ENCODE assay signal across 8 cellular contexts in the genomic region with DNA sequence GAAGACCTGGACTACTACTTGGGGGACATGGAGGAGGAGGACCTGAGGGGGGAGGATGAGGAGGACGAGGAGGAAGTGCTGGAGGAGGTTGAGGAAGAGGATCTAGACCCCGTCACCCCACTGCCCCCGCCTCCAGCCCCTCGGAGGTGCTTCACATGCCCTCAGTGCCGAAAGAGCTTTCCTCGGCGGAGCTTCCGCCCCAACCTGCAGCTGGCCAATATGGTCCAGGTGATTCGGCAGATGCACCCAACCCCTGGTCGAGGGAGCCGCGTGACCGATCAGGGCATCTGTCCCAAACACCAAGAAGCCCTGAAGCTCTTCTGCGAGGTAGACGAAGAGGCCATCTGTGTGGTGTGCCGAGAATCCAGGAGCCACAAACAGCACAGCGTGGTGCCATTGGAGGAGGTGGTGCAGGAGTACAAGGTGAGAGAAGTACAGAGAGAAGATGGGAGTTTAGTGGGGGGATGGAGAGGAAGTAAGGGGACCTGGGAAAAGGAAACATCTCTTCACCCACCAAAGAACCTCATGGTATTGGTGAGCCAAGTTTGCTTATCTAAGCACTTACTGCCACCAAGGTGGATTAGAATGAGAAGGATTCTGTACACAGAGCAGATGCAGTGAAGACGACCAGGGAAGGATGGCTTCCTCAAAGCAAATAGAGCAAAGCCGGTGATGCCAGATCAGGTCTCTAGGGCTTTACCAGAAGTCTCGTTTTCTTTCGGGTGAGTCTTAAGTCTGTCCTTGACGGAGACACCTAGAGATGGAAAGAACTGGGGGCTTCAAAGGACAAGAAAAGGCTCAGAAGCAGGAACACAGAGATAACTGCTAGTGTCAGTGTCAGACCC. TPM values are rescaled to one million over a fixed set of nuclear protein-coding genes. Genes with fewer than 3 reads are reported as not detected.
A peak's percentile ranks its signal among the peaks of the same experiment; 100 is the strongest.
DNase-seq lines count a peak whose midpoint lies in the region; ATAC-seq and TF ChIP-seq lines count a peak whose summit lies in the region.

No MANE protein-coding gene starts in this region.

- CTCF ChIA-PET in activated B cell treated with CpG ODN at 0.5 μM for 24 hours (lab: Charles Lee) = interaction anchor here (1.1 to 1.6 kb wide), 3 partner anchors 19 to 37 kb away, joined by 3 to 7 read pairs (median 3); a partner anchor contains a TSS

- no peak for ATAC-seq in activated B cell treated with CpG ODN at 0.5 μM for 24 hours (ENCODE audit: low read depth)
- no peak for ATAC-seq in GM18867 (IDR thresholded peaks at IDR 0.05; ENCODE audit: unreplicated experiment)
- ATAC-seq in GM18517 (IDR thresholded peaks at IDR 0.05; ENCODE audit: unreplicated experiment) = no peak

- no peaks in the 10 kb centered on the region for H3K27me3 ChIP-seq in HAP-1 (ENCODE audit: low read depth)
- no peaks in the 10 kb centered on the region for H3K27me3 ChIP-seq in skeletal muscle tissue (ENCODE audit: control insufficient read depth in 3 of 3, insufficient read depth in 3 of 3, low read length in 3 of 3)

- POLR2A ChIA-PET in activated B cell treated with CpG ODN at 0.5 μM for 24 hours (lab: Charles Lee) = interaction anchor here (1.0 to 6.1 kb wide), 8 partner anchors 12 to 414 kb away, joined by 3 to 177 read pairs (median 24); a partner anchor contains a TSS

- H3K36me3 ChIP-seq in HAP-1 (replicated peaks) (peaks cover 8% of the 10 kb centered on the region; the same call in 1 of the 2 replicates), skeletal muscle tissue (ENCODE audit: control insufficient read depth in 3 of 3, insufficient read depth in 3 of 3, low read length in 3 of 3) (peaks cover 0 to 8% (median 7%) of the 10 kb centered on the region in 3 donors)

- H3K9me3 Mint-ChIP-seq in activated B cell treated with CpG ODN at 0.5 μM for 24 hours = no peaks in the 10 kb centered on the region

- no peak overlapping the region for H3K27ac ChIP-seq in skeletal muscle tissue (ENCODE audit: low read depth, low read length)

- H3K36me3 Mint-ChIP-seq in activated B cell treated with CpG ODN at 0.5 μM for 24 hours (ENCODE audit: low read depth) = peaks cover 25% of the 10 kb centered on the region

- H3K9me3 ChIP-seq in HAP-1 (no peaks in the 10 kb centered on the region), skeletal muscle tissue (ENCODE audit: control insufficient read depth in 3 of 3, low read length in 3 of 3) (no peaks in the 10 kb centered on the region)

- no peak for DNase-seq in HAP-1 (ENCODE audit: low spot score in 2 of 2)
- DNase-seq in activated B cell treated with CpG ODN at 0.5 μM for 24 hours = peak; percentile 41
- no peak for DNase-seq in foreskin fibroblast
- no peak for DNase-seq in NCI-H345 (lab: John Stamatoyannopoulos, UW)
- no peak for DNase-seq in foreskin melanocyte

- in situ Hi-C loops in HAP-1 (cut with MboI; ENCODE audit: low sequenced_read_pairs) = loop anchor here (5.0 kb wide), 1 partner anchor 37 kb away; no protein-coding TSS in a partner anchor

- intact Hi-C loops in activated B cell treated with CpG ODN at 0.5 μM for 24 hours (cut with micrococcal nuclease) = loop anchor here (10.0 kb wide), 1 partner anchor 250 kb away; no protein-coding TSS in a partner anchor

- H3K9ac ChIP-seq in skeletal muscle tissue (ENCODE audit: low read depth in 1 of 3, low read length in 3 of 3) = peak overlapping the region in 2 of 3 donors; percentile 91 to 94

- H3K27ac Mint-ChIP-seq in activated B cell treated with CpG ODN at 0.5 μM for 24 hours = peak overlapping the region; percentile 98

- H3K4me1 Mint-ChIP-seq in activated B cell treated with CpG ODN at 0.5 μM for 24 hours = peaks cover 47% of the 10 kb centered on the region

- H3K4me3 ChIP-seq in HAP-1 = peak overlapping the region; percentile 88
- H3K4me3 ChIP-seq in foreskin fibroblast (ENCODE audit: low read depth in 1 of 2, low read length in 2 of 2) = peak overlapping the region; percentile 91 to 96
- peak overlapping the region; percentile 92 to 94 (median 93) for H3K4me3 ChIP-seq in skeletal muscle tissue (ENCODE audit: low read length in 3 of 3)

- TF ChIP-seq CTCF in activated B cell treated with CpG ODN at 0.5 μM for 24 hours (IDR thresholded peaks at IDR 0.05) (no peak), foreskin fibroblast (IDR thresholded peaks at IDR 0.05; ENCODE audit: low read depth, low read length) (no peak)

- H3K27me3 Mint-ChIP-seq in activated B cell treated with CpG ODN at 0.5 μM for 24 hours = peaks cover 4% of the 10 kb centered on the region

- peak overlapping the region; percentile 95 for H3K4me3 Mint-ChIP-seq in activated B cell treated with CpG ODN at 0.5 μM for 24 hours

- H3K4me1 ChIP-seq in HAP-1 = peaks cover 12% of the 10 kb centered on the region
- peaks cover 16 to 28% (median 22%) of the 10 kb centered on the region in 3 donors for H3K4me1 ChIP-seq in skeletal muscle tissue (ENCODE audit: control insufficient read depth in 3 of 3, insufficient read depth in 3 of 3, low read length in 3 of 3)

RNA-seq across cellular contexts. Expression of a gene that starts 1.5 kb away (rescaled TPM):
- total RNA-seq in activated B cell treated with CpG ODN at 0.5 μM for 24 hours (34.9 and 39.6 TPM in 2 replicates), skeletal muscle tissue (15.1 TPM)

RNA-seq across cellular contexts. Expression of a gene that starts 19.1 kb away (rescaled TPM):
- total RNA-seq in activated B cell treated with CpG ODN at 0.5 μM for 24 hours (2,528 and 2,812 TPM in 2 replicates), skeletal muscle tissue (4,748 TPM)

RNA-seq across cellular contexts. Expression of a gene that starts 19.6 kb away (rescaled TPM):
- total RNA-seq in activated B cell treated with CpG ODN at 0.5 μM for 24 hours (0.32 and 0.51 TPM in 2 replicates), skeletal muscle tissue (9.9 TPM)

RNA-seq across cellular contexts. Expression of a gene that starts 36.3 kb away (rescaled TPM):
- total RNA-seq in activated B cell treated with CpG ODN at 0.5 μM for 24 hours (30.9 and 36.9 TPM in 2 replicates), skeletal muscle tissue (4.2 TPM)
